ENCODE assay signal across 3 cellular contexts in the genomic region with DNA sequence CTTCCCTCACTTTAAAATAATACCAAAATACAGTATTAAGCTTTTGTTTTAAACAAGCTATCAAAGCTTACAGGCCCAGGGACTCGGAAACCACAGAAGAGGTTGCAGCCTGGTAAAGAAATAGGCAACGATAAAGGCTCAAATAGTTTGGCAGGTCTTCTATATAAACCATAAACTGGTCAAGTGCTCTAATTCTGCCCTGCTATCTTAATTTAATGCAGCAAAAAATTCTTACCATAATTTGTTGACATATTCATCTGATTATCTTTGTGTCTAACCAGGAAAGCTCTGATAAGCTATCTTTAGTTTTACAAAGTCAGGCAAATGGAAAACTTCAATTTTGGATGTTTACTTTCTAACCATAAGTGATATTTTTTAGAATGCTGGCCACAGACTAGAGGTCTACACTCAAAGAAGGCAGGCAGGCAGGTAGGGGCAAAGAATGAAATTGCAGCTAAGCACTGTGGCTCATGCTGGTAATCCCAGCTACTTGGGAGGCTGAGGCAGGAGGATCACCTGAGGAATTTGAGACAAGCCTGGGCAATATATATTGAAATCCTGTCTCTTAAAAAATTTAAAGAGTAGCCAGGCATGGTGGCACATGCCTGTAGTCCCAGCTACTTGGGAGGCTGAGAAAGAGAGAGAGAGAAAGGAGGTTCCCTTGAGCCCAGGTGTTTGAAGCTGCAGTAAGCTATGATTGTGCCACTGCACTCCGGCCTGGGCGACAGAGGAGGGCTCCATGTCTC.
A peak's percentile ranks its signal among the peaks of the same experiment; 100 is the strongest.
TF ChIP-seq lines count a peak whose summit lies in the region.

No MANE protein-coding gene starts in this region.

TF ChIP-seq in SK-N-SH treated with all-trans-retinoic acid at 6 μM for 48 hours, 23 proteins besides CTCF, POLR2A, EP300 and RAD21 (continued from another document):
- TF ChIP-seq, protein P1, sequence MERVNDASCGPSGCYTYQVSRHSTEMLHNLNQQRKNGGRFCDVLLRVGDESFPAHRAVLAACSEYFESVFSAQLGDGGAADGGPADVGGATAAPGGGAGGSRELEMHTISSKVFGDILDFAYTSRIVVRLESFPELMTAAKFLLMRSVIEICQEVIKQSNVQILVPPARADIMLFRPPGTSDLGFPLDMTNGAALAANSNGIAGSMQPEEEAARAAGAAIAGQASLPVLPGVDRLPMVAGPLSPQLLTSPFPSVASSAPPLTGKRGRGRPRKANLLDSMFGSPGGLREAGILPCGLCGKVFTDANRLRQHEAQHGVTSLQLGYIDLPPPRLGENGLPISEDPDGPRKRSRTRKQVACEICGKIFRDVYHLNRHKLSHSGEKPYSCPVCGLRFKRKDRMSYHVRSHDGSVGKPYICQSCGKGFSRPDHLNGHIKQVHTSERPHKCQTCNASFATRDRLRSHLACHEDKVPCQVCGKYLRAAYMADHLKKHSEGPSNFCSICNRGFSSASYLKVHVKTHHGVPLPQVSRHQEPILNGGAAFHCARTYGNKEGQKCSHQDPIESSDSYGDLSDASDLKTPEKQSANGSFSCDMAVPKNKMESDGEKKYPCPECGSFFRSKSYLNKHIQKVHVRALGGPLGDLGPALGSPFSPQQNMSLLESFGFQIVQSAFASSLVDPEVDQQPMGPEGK (CRISPR knock-in tag; IDR thresholded peaks at IDR 0.05; ENCODE audit: borderline replicate concordance), result no peak
- peak; percentile 46 for TF ChIP-seq ISL1 (CRISPR knock-in tag; IDR thresholded peaks at IDR 0.05)

TF ChIP-seq in SK-N-SH, 30 proteins besides CTCF, POLR2A, EP300 and RAD21 (continued from another document):
- TF ChIP-seq, protein P2, sequence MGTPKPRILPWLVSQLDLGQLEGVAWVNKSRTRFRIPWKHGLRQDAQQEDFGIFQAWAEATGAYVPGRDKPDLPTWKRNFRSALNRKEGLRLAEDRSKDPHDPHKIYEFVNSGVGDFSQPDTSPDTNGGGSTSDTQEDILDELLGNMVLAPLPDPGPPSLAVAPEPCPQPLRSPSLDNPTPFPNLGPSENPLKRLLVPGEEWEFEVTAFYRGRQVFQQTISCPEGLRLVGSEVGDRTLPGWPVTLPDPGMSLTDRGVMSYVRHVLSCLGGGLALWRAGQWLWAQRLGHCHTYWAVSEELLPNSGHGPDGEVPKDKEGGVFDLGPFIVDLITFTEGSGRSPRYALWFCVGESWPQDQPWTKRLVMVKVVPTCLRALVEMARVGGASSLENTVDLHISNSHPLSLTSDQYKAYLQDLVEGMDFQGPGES (IDR thresholded peaks at IDR 0.05; ENCODE audit: low read depth, low read length), result no peak
- TF ChIP-seq, protein P3, sequence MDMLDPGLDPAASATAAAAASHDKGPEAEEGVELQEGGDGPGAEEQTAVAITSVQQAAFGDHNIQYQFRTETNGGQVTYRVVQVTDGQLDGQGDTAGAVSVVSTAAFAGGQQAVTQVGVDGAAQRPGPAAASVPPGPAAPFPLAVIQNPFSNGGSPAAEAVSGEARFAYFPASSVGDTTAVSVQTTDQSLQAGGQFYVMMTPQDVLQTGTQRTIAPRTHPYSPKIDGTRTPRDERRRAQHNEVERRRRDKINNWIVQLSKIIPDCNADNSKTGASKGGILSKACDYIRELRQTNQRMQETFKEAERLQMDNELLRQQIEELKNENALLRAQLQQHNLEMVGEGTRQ (IDR thresholded peaks at IDR 0.05; ENCODE audit: borderline replicate concordance, low read depth, low read length), result no peak
- TF ChIP-seq YY1 (IDR thresholded peaks at IDR 0.05; ENCODE audit: low read depth), result no peak
- TF ChIP-seq TEAD4 (IDR thresholded peaks at IDR 0.05; ENCODE audit: borderline replicate concordance, insufficient read depth), result no peak
- no peak for TF ChIP-seq SIN3A (IDR thresholded peaks at IDR 0.05; ENCODE audit: borderline replicate concordance, low read depth, low read length)
- TF ChIP-seq GATA2 (CRISPR knock-in tag; IDR thresholded peaks at IDR 0.05), result no peak
- TF ChIP-seq, protein P4, sequence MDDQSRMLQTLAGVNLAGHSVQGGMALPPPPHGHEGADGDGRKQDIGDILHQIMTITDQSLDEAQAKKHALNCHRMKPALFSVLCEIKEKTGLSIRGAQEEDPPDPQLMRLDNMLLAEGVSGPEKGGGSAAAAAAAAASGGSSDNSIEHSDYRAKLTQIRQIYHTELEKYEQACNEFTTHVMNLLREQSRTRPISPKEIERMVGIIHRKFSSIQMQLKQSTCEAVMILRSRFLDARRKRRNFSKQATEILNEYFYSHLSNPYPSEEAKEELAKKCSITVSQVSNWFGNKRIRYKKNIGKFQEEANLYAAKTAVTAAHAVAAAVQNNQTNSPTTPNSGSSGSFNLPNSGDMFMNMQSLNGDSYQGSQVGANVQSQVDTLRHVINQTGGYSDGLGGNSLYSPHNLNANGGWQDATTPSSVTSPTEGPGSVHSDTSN (IDR thresholded peaks at IDR 0.05), result no peak
- TF ChIP-seq, protein P5, sequence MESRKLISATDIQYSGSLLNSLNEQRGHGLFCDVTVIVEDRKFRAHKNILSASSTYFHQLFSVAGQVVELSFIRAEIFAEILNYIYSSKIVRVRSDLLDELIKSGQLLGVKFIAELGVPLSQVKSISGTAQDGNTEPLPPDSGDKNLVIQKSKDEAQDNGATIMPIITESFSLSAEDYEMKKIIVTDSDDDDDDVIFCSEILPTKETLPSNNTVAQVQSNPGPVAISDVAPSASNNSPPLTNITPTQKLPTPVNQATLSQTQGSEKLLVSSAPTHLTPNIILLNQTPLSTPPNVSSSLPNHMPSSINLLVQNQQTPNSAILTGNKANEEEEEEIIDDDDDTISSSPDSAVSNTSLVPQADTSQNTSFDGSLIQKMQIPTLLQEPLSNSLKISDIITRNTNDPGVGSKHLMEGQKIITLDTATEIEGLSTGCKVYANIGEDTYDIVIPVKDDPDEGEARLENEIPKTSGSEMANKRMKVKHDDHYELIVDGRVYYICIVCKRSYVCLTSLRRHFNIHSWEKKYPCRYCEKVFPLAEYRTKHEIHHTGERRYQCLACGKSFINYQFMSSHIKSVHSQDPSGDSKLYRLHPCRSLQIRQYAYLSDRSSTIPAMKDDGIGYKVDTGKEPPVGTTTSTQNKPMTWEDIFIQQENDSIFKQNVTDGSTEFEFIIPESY (IDR thresholded peaks at IDR 0.05; ENCODE audit: borderline replicate concordance, low read depth), result no peak
TF ChIP-seq in SK-N-SH: peak in this region for 0.

TF ChIP-seq in WTC11, 78 proteins besides CTCF, POLR2A, EP300 and RAD21 (continued from another document):
- TF ChIP-seq, protein P6, sequence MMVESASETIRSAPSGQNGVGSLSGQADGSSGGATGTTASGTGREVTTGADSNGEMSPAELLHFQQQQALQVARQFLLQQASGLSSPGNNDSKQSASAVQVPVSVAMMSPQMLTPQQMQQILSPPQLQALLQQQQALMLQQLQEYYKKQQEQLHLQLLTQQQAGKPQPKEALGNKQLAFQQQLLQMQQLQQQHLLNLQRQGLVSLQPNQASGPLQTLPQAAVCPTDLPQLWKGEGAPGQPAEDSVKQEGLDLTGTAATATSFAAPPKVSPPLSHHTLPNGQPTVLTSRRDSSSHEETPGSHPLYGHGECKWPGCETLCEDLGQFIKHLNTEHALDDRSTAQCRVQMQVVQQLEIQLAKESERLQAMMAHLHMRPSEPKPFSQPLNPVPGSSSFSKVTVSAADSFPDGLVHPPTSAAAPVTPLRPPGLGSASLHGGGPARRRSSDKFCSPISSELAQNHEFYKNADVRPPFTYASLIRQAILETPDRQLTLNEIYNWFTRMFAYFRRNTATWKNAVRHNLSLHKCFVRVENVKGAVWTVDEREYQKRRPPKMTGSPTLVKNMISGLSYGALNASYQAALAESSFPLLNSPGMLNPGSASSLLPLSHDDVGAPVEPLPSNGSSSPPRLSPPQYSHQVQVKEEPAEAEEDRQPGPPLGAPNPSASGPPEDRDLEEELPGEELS (CRISPR knock-in tag; IDR thresholded peaks at IDR 0.05), result no peak
- TF ChIP-seq ZNF396 (CRISPR knock-in tag; IDR thresholded peaks at IDR 0.05; ENCODE audit: borderline replicate concordance) (no peak), CREB1 (CRISPR knock-in tag; IDR thresholded peaks at IDR 0.05) (no peak)
- TF ChIP-seq, protein P7, sequence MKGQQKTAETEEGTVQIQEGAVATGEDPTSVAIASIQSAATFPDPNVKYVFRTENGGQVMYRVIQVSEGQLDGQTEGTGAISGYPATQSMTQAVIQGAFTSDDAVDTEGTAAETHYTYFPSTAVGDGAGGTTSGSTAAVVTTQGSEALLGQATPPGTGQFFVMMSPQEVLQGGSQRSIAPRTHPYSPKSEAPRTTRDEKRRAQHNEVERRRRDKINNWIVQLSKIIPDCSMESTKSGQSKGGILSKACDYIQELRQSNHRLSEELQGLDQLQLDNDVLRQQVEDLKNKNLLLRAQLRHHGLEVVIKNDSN (CRISPR knock-in tag; IDR thresholded peaks at IDR 0.05), result no peak
